1 cellular context compared by ENCODE assay signal in genomic region chr17:78400581-78401240, GRCh38.
TF ChIP-seq lines count a peak whose summit lies in the region.

No MANE protein-coding gene starts in this region.

TF ChIP-seq in H1, 55 proteins besides CTCF, POLR2A, EP300 and RAD21:
- no peak for TF ChIP-seq RNF2 (IDR thresholded peaks at IDR 0.05; ENCODE audit: borderline replicate concordance, low read depth, low read length, missing control alignments, poor library complexity, severe bottlenecking)
- no peak for TF ChIP-seq CHD2 (IDR thresholded peaks at IDR 0.05; ENCODE audit: low read length)
- TF ChIP-seq SIRT6 (IDR thresholded peaks at IDR 0.05; ENCODE audit: low read length): no peak
- TF ChIP-seq SAP30 (IDR thresholded peaks at IDR 0.05; ENCODE audit: insufficient read depth, insufficient replicate concordance, low read length): no peak
- no peak for TF ChIP-seq RBBP5 (IDR thresholded peaks at IDR 0.05; ENCODE audit: borderline replicate concordance, low read depth, low read length)
